In the genomic region with DNA sequence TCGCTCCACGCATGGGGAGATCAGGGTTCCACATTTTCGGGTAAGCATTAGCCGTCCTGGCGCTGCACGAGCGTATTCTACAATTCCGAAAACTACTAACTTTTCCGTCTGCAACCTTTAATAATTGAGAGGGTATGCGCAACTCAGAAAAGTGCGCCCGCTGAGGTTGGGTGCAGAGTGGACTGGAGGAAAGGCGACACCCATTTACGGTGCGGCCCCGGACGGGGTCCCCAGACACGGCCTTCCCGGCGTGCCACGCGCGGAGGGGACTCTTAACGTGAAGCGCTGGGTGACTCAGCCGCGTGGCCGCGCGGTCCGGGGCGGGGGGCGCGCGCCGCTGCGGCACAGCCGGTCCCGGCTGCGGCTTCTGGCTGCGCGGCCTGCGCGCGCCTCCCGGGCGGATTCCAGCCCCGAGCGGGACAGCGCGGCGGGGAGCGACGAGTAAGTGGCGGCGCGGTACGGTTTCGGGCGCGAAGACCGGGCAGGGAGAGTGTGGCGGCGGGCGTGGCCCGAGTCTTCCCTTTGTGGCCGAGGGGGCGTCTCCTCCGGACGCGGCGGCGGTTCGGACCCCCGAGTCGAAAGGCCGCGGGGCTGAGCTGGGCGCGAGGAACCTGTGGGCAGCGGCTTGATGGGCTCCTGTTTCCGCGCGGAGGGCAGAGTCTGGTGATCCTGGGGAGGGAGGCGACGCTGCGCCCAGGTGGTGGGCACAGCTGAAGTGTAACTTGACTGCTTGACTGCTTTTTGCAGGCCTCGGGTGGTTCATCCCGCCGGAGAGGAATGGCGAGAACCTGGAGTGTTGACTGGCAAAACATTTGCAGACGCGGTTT, we compare ENCODE assay signal across 8 cellular contexts. TPM values are rescaled to one million over a fixed set of nuclear protein-coding genes. Genes with fewer than 3 reads are reported as not detected.
A peak's percentile ranks its signal among the peaks of the same experiment; 100 is the strongest.
DNase-seq lines count a peak whose midpoint lies in the region; ATAC-seq and TF ChIP-seq lines count a peak whose summit lies in the region.

A gene (plus strand): TSS at position 330 of the 827 bp plus-strand sequence. CDS start 27,098 bp downstream, outside the sequence.
A gene with protein sequence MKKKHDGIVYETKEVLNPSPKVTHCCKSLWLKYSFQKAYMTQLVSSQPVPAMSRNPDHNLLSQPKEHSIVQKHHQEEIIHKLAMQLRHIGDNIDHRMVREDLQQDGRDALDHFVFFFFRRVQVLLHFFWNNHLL (minus strand): TSS at position 184 of the 827 bp plus-strand sequence. CDS start 16,772 bp downstream, outside the sequence.

- H3K4me3 Mint-ChIP-seq in GM23338 (peak within 1 kb of the TSS; percentile 96), nephron (peak within 1 kb of the TSS; percentile 98 to 99 (median 99))

- H3K27ac ChIP-seq in GM23338 (ENCODE audit: low read depth) (peak within 1 kb of the TSS; percentile 64), RWPE2 (ENCODE audit: poor library complexity, severe bottlenecking) (peak within 1 kb of the TSS; percentile 78)

- H3K36me3 Mint-ChIP-seq in GM23338 (ENCODE audit: low read depth) = peaks cover 3% of the 10 kb centered on the region; the same call in 2 of the 3 replicates
- peaks cover under 1% of the 10 kb centered on the region for H3K36me3 Mint-ChIP-seq in nephron (ENCODE audit: low read depth)

- H3K27me3 ChIP-seq in GM23338 (ENCODE audit: insufficient read depth) (no peaks in the 10 kb centered on the region), RWPE2 (ENCODE audit: insufficient read depth, poor library complexity, severe bottlenecking) (no peaks in the 10 kb centered on the region)

- 0 out of 2 replicates have a peak, but pooled peaks cover 8% of the 10 kb centered on the region for H4K20me1 ChIP-seq in GM23338 (replicated peaks; ENCODE audit: insufficient read depth)

- DNase-seq in EH (ENCODE audit: low read depth) = peak; percentile 87
- DNase-seq in GM23338 (ENCODE audit: low spot score) = peak; percentile 89
- DNase-seq in Kasumi-1 (lab: John Stamatoyannopoulos, UW) = peak; percentile 80 to 88
- peak; percentile 82 for DNase-seq in RWPE2 (ENCODE audit: low spot score)
- peak; percentile 79 for DNase-seq in activated T-helper 9 cell treated with anti-CD3 and anti-CD28 coated beads, Interleukin-2, amount 50 U/mL, for 16 hours (ENCODE audit: low read depth)
- DNase-seq in fibroblast of pulmonary artery (ENCODE audit: low read depth) = peak; percentile 91
- DNase-seq in stimulated activated naive CD4-positive, alpha-beta T cell treated with Interleukin-2 at 50 U/mL for 16 hours (lab: John Stamatoyannopoulos, UW) = peak; percentile 85

- no peaks in the 10 kb centered on the region for H3K9me2 ChIP-seq in GM23338 (ENCODE audit: insufficient read depth)

- no peak for TF ChIP-seq CTCF in GM23338 (conservative IDR thresholded peaks at IDR 0.05; ENCODE audit: low read depth in 2 of 2)
- no peak for TF ChIP-seq CTCF in RWPE2 (IDR thresholded peaks at IDR 0.05; ENCODE audit: poor library complexity, severe bottlenecking)
- no peak for TF ChIP-seq CTCF in fibroblast of pulmonary artery (IDR thresholded peaks at IDR 0.05; ENCODE audit: low read length, missing control alignments)
- no peak for TF ChIP-seq CTCF in nephron (IDR thresholded peaks at IDR 0.05; ENCODE audit: unreplicated experiment in 3 of 3)

- H3K79me2 ChIP-seq in GM23338 (replicated peaks; ENCODE audit: insufficient read depth) = peaks cover 45% of the 10 kb centered on the region

- ATAC-seq in GM23338 (peak; percentile 84), RWPE2 (ENCODE audit: low read depth) (peak; percentile 65)

- H3K4me1 ChIP-seq in GM23338 (ENCODE audit: insufficient read depth) (peaks cover 11% of the 10 kb centered on the region), RWPE2 (ENCODE audit: insufficient read depth, poor library complexity, severe bottlenecking) (peaks cover 24% of the 10 kb centered on the region)

- no peaks in the 10 kb centered on the region for H3K36me3 ChIP-seq in GM23338 (ENCODE audit: insufficient read depth)
- peaks cover 6% of the 10 kb centered on the region for H3K36me3 ChIP-seq in RWPE2 (ENCODE audit: low read depth)

- H3F3A ChIP-seq in GM23338 (replicated peaks; ENCODE audit: low read depth) = peaks cover 4% of the 10 kb centered on the region

- no peaks in the 10 kb centered on the region for H3K9me3 ChIP-seq in RWPE2 (ENCODE audit: severe bottlenecking)

- H3K27me3 Mint-ChIP-seq in GM23338 (ENCODE audit: insufficient read depth, low read depth, poor library complexity) = peaks cover 5% of the 10 kb centered on the region
- no peaks in the 10 kb centered on the region for H3K27me3 Mint-ChIP-seq in nephron (ENCODE audit: low read depth)

- H3K4me2 ChIP-seq in GM23338 = peak within 1 kb of the TSS; percentile 85

- H3K9me3 Mint-ChIP-seq in GM23338 (no peaks in the 10 kb centered on the region), nephron (no peaks in the 10 kb centered on the region)

- H3K4me3 ChIP-seq in GM23338 (peak within 1 kb of the TSS; percentile 91), RWPE2 (ENCODE audit: severe bottlenecking) (peak within 1 kb of the TSS; percentile 89), fibroblast of pulmonary artery (replicated peaks; ENCODE audit: low read depth, low read length) (peak within 1 kb of the TSS; percentile 90)

- H3K4me1 Mint-ChIP-seq in GM23338 (peaks cover 24% of the 10 kb centered on the region), nephron (peaks cover 37% of the 10 kb centered on the region)

- peak within 1 kb of the TSS; percentile 98 for H2AFZ ChIP-seq in GM23338

- H3K27ac Mint-ChIP-seq in GM23338 = peak within 1 kb of the TSS; percentile 97
- peak within 1 kb of the TSS; percentile 90 to 99 (median 99) for H3K27ac Mint-ChIP-seq in nephron

TF ChIP-seq in GM23338, 12 proteins besides CTCF, POLR2A, EP300 and RAD21:
- no peak for TF ChIP-seq ZNF331 (CRISPR knock-in tag; IDR thresholded peaks at IDR 0.05; ENCODE audit: low read depth)
- TF ChIP-seq EZH2phosphoT487 (IDR thresholded peaks at IDR 0.05; ENCODE audit: unreplicated experiment) = no peak
- TF ChIP-seq, protein P1, sequence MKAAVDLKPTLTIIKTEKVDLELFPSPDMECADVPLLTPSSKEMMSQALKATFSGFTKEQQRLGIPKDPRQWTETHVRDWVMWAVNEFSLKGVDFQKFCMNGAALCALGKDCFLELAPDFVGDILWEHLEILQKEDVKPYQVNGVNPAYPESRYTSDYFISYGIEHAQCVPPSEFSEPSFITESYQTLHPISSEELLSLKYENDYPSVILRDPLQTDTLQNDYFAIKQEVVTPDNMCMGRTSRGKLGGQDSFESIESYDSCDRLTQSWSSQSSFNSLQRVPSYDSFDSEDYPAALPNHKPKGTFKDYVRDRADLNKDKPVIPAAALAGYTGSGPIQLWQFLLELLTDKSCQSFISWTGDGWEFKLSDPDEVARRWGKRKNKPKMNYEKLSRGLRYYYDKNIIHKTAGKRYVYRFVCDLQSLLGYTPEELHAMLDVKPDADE (IDR thresholded peaks at IDR 0.05) = no peak
- TF ChIP-seq, protein P2, sequence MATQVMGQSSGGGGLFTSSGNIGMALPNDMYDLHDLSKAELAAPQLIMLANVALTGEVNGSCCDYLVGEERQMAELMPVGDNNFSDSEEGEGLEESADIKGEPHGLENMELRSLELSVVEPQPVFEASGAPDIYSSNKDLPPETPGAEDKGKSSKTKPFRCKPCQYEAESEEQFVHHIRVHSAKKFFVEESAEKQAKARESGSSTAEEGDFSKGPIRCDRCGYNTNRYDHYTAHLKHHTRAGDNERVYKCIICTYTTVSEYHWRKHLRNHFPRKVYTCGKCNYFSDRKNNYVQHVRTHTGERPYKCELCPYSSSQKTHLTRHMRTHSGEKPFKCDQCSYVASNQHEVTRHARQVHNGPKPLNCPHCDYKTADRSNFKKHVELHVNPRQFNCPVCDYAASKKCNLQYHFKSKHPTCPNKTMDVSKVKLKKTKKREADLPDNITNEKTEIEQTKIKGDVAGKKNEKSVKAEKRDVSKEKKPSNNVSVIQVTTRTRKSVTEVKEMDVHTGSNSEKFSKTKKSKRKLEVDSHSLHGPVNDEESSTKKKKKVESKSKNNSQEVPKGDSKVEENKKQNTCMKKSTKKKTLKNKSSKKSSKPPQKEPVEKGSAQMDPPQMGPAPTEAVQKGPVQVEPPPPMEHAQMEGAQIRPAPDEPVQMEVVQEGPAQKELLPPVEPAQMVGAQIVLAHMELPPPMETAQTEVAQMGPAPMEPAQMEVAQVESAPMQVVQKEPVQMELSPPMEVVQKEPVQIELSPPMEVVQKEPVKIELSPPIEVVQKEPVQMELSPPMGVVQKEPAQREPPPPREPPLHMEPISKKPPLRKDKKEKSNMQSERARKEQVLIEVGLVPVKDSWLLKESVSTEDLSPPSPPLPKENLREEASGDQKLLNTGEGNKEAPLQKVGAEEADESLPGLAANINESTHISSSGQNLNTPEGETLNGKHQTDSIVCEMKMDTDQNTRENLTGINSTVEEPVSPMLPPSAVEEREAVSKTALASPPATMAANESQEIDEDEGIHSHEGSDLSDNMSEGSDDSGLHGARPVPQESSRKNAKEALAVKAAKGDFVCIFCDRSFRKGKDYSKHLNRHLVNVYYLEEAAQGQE (IDR thresholded peaks at IDR 0.05; ENCODE audit: unreplicated experiment) = no peak
- TF ChIP-seq POLR2AphosphoS5 (IDR thresholded peaks at IDR 0.05; ENCODE audit: low read depth) = peak; percentile 66
- no peak for TF ChIP-seq EZH2 (IDR thresholded peaks at IDR 0.05; ENCODE audit: low read depth, unreplicated experiment)

RNA-seq across cellular contexts. Expression of the first gene that starts in this region (rescaled TPM):
- 25.0 and 35.1 TPM in 2 replicates for total RNA-seq in GM23338 (2014; rRNA removed; shearing (Covaris generic))
- polyA plus RNA-seq in GM23338 (2016; fragmentation: Nextera tagmentation; extraction: Ambion mirVana) = 7.1 and 7.4 TPM in 2 replicates

RNA-seq across cellular contexts. Expression of the second gene that starts in this region (rescaled TPM):
- total RNA-seq in GM23338 (2014; rRNA removed; shearing (Covaris generic)) = 0.14 TPM in 1 of 2 replicates, not detected in the other
- polyA plus RNA-seq in GM23338 (2016; fragmentation: Nextera tagmentation; extraction: Ambion mirVana) = not detected in 2 replicates

Comparison
In these comparisons a context has a peak if more than half of its experiments do, and no peak if none do; other contexts are left out.
1. Peak in every context shown above with its lines: DNase-seq, ATAC-seq, H3K4me3 ChIP-seq and H3K27ac ChIP-seq.